Comparison of ENCODE assay signal across 24 cellular contexts in genomic region chr11:58727415-58727797, GRCh38. TPM values are rescaled to one million over a fixed set of nuclear protein-coding genes. Genes with fewer than 3 reads are reported as not detected.
DNase-seq lines count a peak whose midpoint lies in the region; ATAC-seq and TF ChIP-seq lines count a peak whose summit lies in the region.
"Had no signal": no experiment of that assay in that cellular context is flagged by ENCODE, and none has a peak within 500 bp of the region (broad histone marks: within the 10 kb centered on the region; RNA-seq: fewer than 3 reads in every experiment).

No MANE protein-coding gene starts in this region.

- no peaks in the 10 kb centered on the region for H3K36me3 ChIP-seq in CD4-positive, alpha-beta memory T cell (ENCODE audit: insufficient read depth, low read length)
- H3K36me3 ChIP-seq: heart right ventricle, left lung, ovary, right atrium auricular region, SJCRH30 had no signal

- CTCF ChIA-PET in CD4-positive, alpha-beta memory T cell (lab: Charles Lee; ENCODE audit: partially characterized antibody), result interaction anchor here (0.7 kb wide), 1 partner anchor 61 kb away, joined by 3 read pairs; no protein-coding TSS in a partner anchor

- no peak overlapping the region for H3K4me3 Mint-ChIP-seq in activated T-cell treated with anti-CD3 and anti-CD28 coated beads, Interleukin-2, amount 50 U/mL, for 24 hours
- peak overlapping the region in 7 of 8 donors; percentile 1 to 64 (median 31) for H3K4me3 Mint-ChIP-seq in CD4-positive, alpha-beta memory T cell
- H3K4me3 Mint-ChIP-seq in naive B cell, result peak overlapping the region in 3 of 8 donors; percentile 6 to 66 (median 25)
- H3K4me3 Mint-ChIP-seq: CD14-positive monocyte; natural killer cell treated with Interleukin-12 subunit alpha and Interleukin-12 subunit beta and Interleukin-15 and Interleukin-18, amount 100 ng/mL, for 72 hours had no signal

- H3K4me1 Mint-ChIP-seq in activated T-cell treated with anti-CD3 and anti-CD28 coated beads, Interleukin-2, amount 50 U/mL, for 24 hours (ENCODE audit: low read depth), result peaks cover 40% of the 10 kb centered on the region
- H3K4me1 Mint-ChIP-seq in CD4-positive, alpha-beta memory T cell, result peaks cover 19 to 38% (median 25%) of the 10 kb centered on the region in 4 donors
- peaks cover 14 to 28% (median 17%) of the 10 kb centered on the region in 3 donors for H3K4me1 Mint-ChIP-seq in naive B cell

- no peaks in the 10 kb centered on the region for H3K9me3 ChIP-seq in CD4-positive, alpha-beta memory T cell (ENCODE audit: control insufficient read depth in 1 of 2, low read length in 2 of 2)
- H3K9me3 ChIP-seq: heart right ventricle, left lung, ovary, right atrium auricular region, SJCRH30 had no signal

- H3K4me1 ChIP-seq in CD4-positive, alpha-beta memory T cell (ENCODE audit: insufficient read depth, low read length), result peaks cover 26% of the 10 kb centered on the region
- H3K4me1 ChIP-seq: left lung, right atrium auricular region, SJCRH30 had no signal

- POLR2A ChIA-PET in CD4-positive, alpha-beta memory T cell (lab: Charles Lee; ENCODE audit: partially characterized antibody), result interaction anchor here (1.2 kb wide), 1 partner anchor 41 kb away, joined by 3 read pairs; no protein-coding TSS in a partner anchor

- H3K27ac Mint-ChIP-seq in activated T-cell treated with anti-CD3 and anti-CD28 coated beads, Interleukin-2, amount 50 U/mL, for 24 hours, result peak overlapping the region; percentile 78
- H3K27ac Mint-ChIP-seq in CD4-positive, alpha-beta memory T cell, result peak overlapping the region; percentile 55 to 92 (median 81)
- H3K27ac Mint-ChIP-seq in naive B cell, result peak overlapping the region in 5 of 6 donors; percentile 6 to 88 (median 27)
- H3K27ac Mint-ChIP-seq: natural killer cell treated with Interleukin-12 subunit alpha and Interleukin-12 subunit beta and Interleukin-15 and Interleukin-18, amount 100 ng/mL, for 72 hours had no signal

- no peak for DNase-seq in activated T-cell treated with anti-CD3 and anti-CD28 coated beads, Interleukin-2, amount 50 U/mL, for 24 hours
- no peak for DNase-seq in activated T-cell treated with anti-CD3 and anti-CD28 coated beads, Interleukin-2, amount 50 U/mL, for 1 hour
- DNase-seq in CD4-positive, alpha-beta memory T cell, result no peak
- no peak for DNase-seq in naive B cell
- no peak for DNase-seq in HT-29 (ENCODE audit: low spot score)
- DNase-seq in NCI-H82 treated with DMSO at 0.1 percent for 48 hours (lab: John Stamatoyannopoulos, UW; ENCODE audit: unreplicated experiment), result no peak
- DNase-seq: activated CD4-positive, alpha-beta T cell treated with anti-CD3 and anti-CD28 coated beads, Interleukin-2, amount 50 U/mL, for 48 hours; amniotic stem cell; heart right ventricle; left lung; ovary; SJCRH30 had no signal

- no peaks in the 10 kb centered on the region for H3K27me3 ChIP-seq in CD4-positive, alpha-beta memory T cell (ENCODE audit: insufficient read depth, low read length)
- H3K27me3 ChIP-seq: left lung, ovary, right atrium auricular region, SJCRH30 had no signal

- ATAC-seq in naive B cell (ENCODE audit: low read depth in 2 of 2) (no peak), GM19324 (IDR thresholded peaks at IDR 0.05; ENCODE audit: low FRiP score, unreplicated experiment) (no peak)
- ATAC-seq: heart right ventricle; left lung; natural killer cell treated with Interleukin-12 subunit alpha and Interleukin-12 subunit beta and Interleukin-15 and Interleukin-18, amount 100 ng/mL, for 72 hours; Panc1 had no signal

- no peak overlapping the region for H3K4me3 ChIP-seq in CD4-positive, alpha-beta memory T cell (ENCODE audit: low read length in 2 of 2)
- H3K4me3 ChIP-seq: heart right ventricle, left lung, ovary, right atrium auricular region, SJCRH30 had no signal

- no peak for TF ChIP-seq CTCF in VCaP (conservative IDR thresholded peaks at IDR 0.05)

- H3K27ac ChIP-seq in CD4-positive, alpha-beta memory T cell (ENCODE audit: low read depth, low read length), result no peak overlapping the region
- H3K27ac ChIP-seq in VCaP, result peak overlapping the region; percentile 89
- H3K27ac ChIP-seq: epithelial cell of prostate, left lung, ovary, right atrium auricular region, SJCRH30 had no signal

- no peaks in the 10 kb centered on the region for H3K9me3 Mint-ChIP-seq in activated T-cell treated with anti-CD3 and anti-CD28 coated beads, Interleukin-2, amount 50 U/mL, for 24 hours
- no peaks in the 10 kb centered on the region for H3K9me3 Mint-ChIP-seq in CD4-positive, alpha-beta memory T cell
- peaks cover 0 to 2% (median 0%) of the 10 kb centered on the region in 7 donors for H3K9me3 Mint-ChIP-seq in naive B cell
- H3K9me3 Mint-ChIP-seq: natural killer cell treated with Interleukin-12 subunit alpha and Interleukin-12 subunit beta and Interleukin-15 and Interleukin-18, amount 100 ng/mL, for 72 hours had no signal

- no peaks in the 10 kb centered on the region for H3K27me3 Mint-ChIP-seq in activated T-cell treated with anti-CD3 and anti-CD28 coated beads, Interleukin-2, amount 50 U/mL, for 24 hours
- H3K27me3 Mint-ChIP-seq in CD4-positive, alpha-beta memory T cell, result no peaks in the 10 kb centered on the region
- peaks cover 0 to under 1% (median 0%) of the 10 kb centered on the region in 3 donors for H3K27me3 Mint-ChIP-seq in naive B cell

- no peaks in the 10 kb centered on the region for H3K36me3 Mint-ChIP-seq in activated T-cell treated with anti-CD3 and anti-CD28 coated beads, Interleukin-2, amount 50 U/mL, for 24 hours (ENCODE audit: low read depth)
- no peaks in the 10 kb centered on the region for H3K36me3 Mint-ChIP-seq in CD4-positive, alpha-beta memory T cell
- no peaks in the 10 kb centered on the region for H3K36me3 Mint-ChIP-seq in naive B cell
- H3K36me3 Mint-ChIP-seq: CD14-positive monocyte; natural killer cell treated with Interleukin-12 subunit alpha and Interleukin-12 subunit beta and Interleukin-15 and Interleukin-18, amount 100 ng/mL, for 72 hours had no signal

- intact Hi-C loops in CD4-positive, alpha-beta memory T cell (cut with micrococcal nuclease), result no loop called here

RNA-seq across cellular contexts. Expression of gene GLYAT, which starts 4.3 kb away (rescaled TPM):
- not detected for total RNA-seq in CD4-positive, alpha-beta memory T cell
- not detected for polyA plus RNA-seq in CD4-positive, alpha-beta memory T cell
- polyA plus RNA-seq in naive B cell (ENCODE audit: low read depth in 6 of 6), result not detected
- total RNA-seq in HT-29 (2014; rRNA removed; shearing (Covaris generic)), result not detected in 2 replicates
- total RNA-seq: dermis microvascular lymphatic vessel endothelial cell; H1; left lung; M059J; natural killer cell treated with Interleukin-12 subunit alpha and Interleukin-12 subunit beta and Interleukin-15 and Interleukin-18, amount 100 ng/mL, for 72 hours; NCI-H460; right atrium auricular region; SJCRH30; ureter had no signal
- polyA plus RNA-seq: CD14-positive monocyte, H1, ovary had no signal

Comparison
In these comparisons a context has a peak if more than half of its experiments do, and no peak if none do; other contexts are left out.
1. H3K27ac Mint-ChIP-seq: peak in every context shown above with its lines; median percentile 81 in CD4-positive, alpha-beta memory T cell; 78 in activated T-cell treated with anti-CD3 and anti-CD28 coated beads, Interleukin-2, amount 50 U/mL, for 24 hours; 27 in naive B cell.